ENCODE assay signal across 9 cellular contexts in genomic region chr12:124904306-124905098, GRCh38. TPM values are rescaled to one million over a fixed set of nuclear protein-coding genes. Genes with fewer than 3 reads are reported as not detected.
DNase-seq lines count a peak whose midpoint lies in the region; ATAC-seq and TF ChIP-seq lines count a peak whose summit lies in the region.
"Had no signal": no experiment of that assay in that cellular context is flagged by ENCODE, and none has a peak within 500 bp of the region (broad histone marks: within the 10 kb centered on the region; RNA-seq: fewer than 3 reads in every experiment).

No MANE protein-coding gene starts in this region.

- peak; percentile 70 for DNase-seq in GM12865 (ENCODE audit: low read depth)
- DNase-seq in RPMI7951 (ENCODE audit: low read depth): peak; percentile 98
- peak; percentile 87 for DNase-seq in epidermal melanocyte (ENCODE audit: insufficient read length, low spot score)
- no peak for DNase-seq in mesothelial cell of epicardium (ENCODE audit: low spot score in 2 of 2, unreplicated experiment in 2 of 2)
- peak in 1 of 2 donors; percentile 95 for DNase-seq in vagina (ENCODE audit: extremely low spot score in 2 of 2)
- DNase-seq in stimulated activated CD4-positive, alpha-beta T cell treated with anti-CD3 and anti-CD28 coated beads, Interleukin-1b, Interleukin-23, amount 100 ng/mL, for 48 hours: no peak
- DNase-seq in activated gamma-delta T cell treated with Interleukin-2 at 50 U/mL for 16 hours: no peak

- no peak for TF ChIP-seq POLR2A in vagina (IDR thresholded peaks at IDR 0.05)

- H3K36me3 ChIP-seq in vagina: no peaks in the 10 kb centered on the region

- no peaks in the 10 kb centered on the region for H3K9me3 Mint-ChIP-seq in mesothelial cell of epicardium
- H3K9me3 Mint-ChIP-seq: IgD-negative memory B cell had no signal

- H3K4me3 ChIP-seq in GM12865 (ENCODE audit: low read depth, low read length) (no peak overlapping the region), vagina (no peak overlapping the region)

- peak overlapping the region; percentile 19 for H3K27ac Mint-ChIP-seq in mesothelial cell of epicardium
- H3K27ac Mint-ChIP-seq: IgD-negative memory B cell had no signal

- H3K36me3 Mint-ChIP-seq in mesothelial cell of epicardium: no peaks in the 10 kb centered on the region

- ATAC-seq in HG03135 (IDR thresholded peaks at IDR 0.05; ENCODE audit: unreplicated experiment): no peak

- no peaks in the 10 kb centered on the region for H3K27me3 ChIP-seq in vagina

- TF ChIP-seq CTCF in GM12865 (IDR thresholded peaks at IDR 0.05; ENCODE audit: insufficient read depth, low read depth, low read length, missing control alignments) (no peak), mesothelial cell of epicardium (IDR thresholded peaks at IDR 0.05; ENCODE audit: unreplicated experiment) (no peak), vagina (IDR thresholded peaks at IDR 0.05) (no peak)

- no peaks in the 10 kb centered on the region for H3K27me3 Mint-ChIP-seq in mesothelial cell of epicardium (ENCODE audit: low read depth)
- H3K27me3 Mint-ChIP-seq: IgD-negative memory B cell had no signal

- no peak overlapping the region for H3K4me3 Mint-ChIP-seq in mesothelial cell of epicardium
- H3K4me3 Mint-ChIP-seq: IgD-negative memory B cell had no signal

- intact Hi-C loops in vagina (cut with DNase I): no loop called here

- no peaks in the 10 kb centered on the region for H3K9me3 ChIP-seq in vagina

- H3K27ac ChIP-seq in vagina: peak overlapping the region; percentile 75

- H3K4me1 Mint-ChIP-seq in mesothelial cell of epicardium: peaks cover 18% of the 10 kb centered on the region

- H3K4me1 ChIP-seq in vagina: peaks cover 18% of the 10 kb centered on the region

RNA-seq across cellular contexts. Expression of gene UBC, which starts 9.9 kb away (rescaled TPM):
- total RNA-seq in RPMI7951 (2014; rRNA removed; shearing (Covaris generic)): 951 and 1,170 TPM in 2 replicates
- total RNA-seq in mesothelial cell of epicardium: 718 to 741 TPM (median 720 TPM) in 3 replicates
- total RNA-seq in vagina: 2,671 TPM

RNA-seq across cellular contexts. Expression of gene SCARB1, which starts 40.8 kb away (rescaled TPM):
- total RNA-seq in RPMI7951 (2014; rRNA removed; shearing (Covaris generic)): 13.9 and 15.3 TPM in 2 replicates
- 40.2 to 43.3 TPM (median 40.4 TPM) in 3 replicates for total RNA-seq in mesothelial cell of epicardium
- 20.6 TPM for total RNA-seq in vagina

Comparison
In these comparisons a context has a peak if more than half of its experiments do, and no peak if none do; other contexts are left out.
1. DNase-seq: peak in GM12865 (single experiment), RPMI7951 (single experiment) and epidermal melanocyte (single experiment); none in mesothelial cell of epicardium (0 of 2), stimulated activated CD4-positive, alpha-beta T cell treated with anti-CD3 and anti-CD28 coated beads, Interleukin-1b, Interleukin-23, amount 100 ng/mL, for 48 hours (single experiment) and activated gamma-delta T cell treated with Interleukin-2 at 50 U/mL for 16 hours (single experiment).